8 cellular contexts compared by ENCODE assay signal in genomic region chr3:191330309-191330712, GRCh38. TPM values are rescaled to one million over a fixed set of nuclear protein-coding genes. Genes with fewer than 3 reads are reported as not detected.
DNase-seq lines count a peak whose midpoint lies in the region; ATAC-seq and TF ChIP-seq lines count a peak whose summit lies in the region.

TSS of gene UTS2B (minus strand) at chr3:191330526. CDS start at chr3:191282189, 48,337 bp downstream.

- peaks cover 2% of the 10 kb centered on the region for H3K4me1 ChIP-seq in endodermal cell (ENCODE audit: control insufficient read depth, insufficient read depth, low read length)

- no peaks in the 10 kb centered on the region for H3K27me3 ChIP-seq in endodermal cell (ENCODE audit: control insufficient read depth, insufficient read depth, low read length, poor library complexity, severe bottlenecking)

- H3K4me3 ChIP-seq in endodermal cell (ENCODE audit: low read length) = peak within 1 kb of the TSS; percentile 96

- peaks cover 45% of the 10 kb centered on the region for H3K4me1 Mint-ChIP-seq in endodermal cell

- H3K4me3 Mint-ChIP-seq in endodermal cell = peak within 1 kb of the TSS; percentile 86

- peak within 1 kb of the TSS; percentile 90 for H3K9ac ChIP-seq in endodermal cell (ENCODE audit: extremely low read depth, low read length, poor library complexity, severe bottlenecking)

- TF ChIP-seq CTCF in endodermal cell (conservative IDR thresholded peaks at IDR 0.05) = no peak

- no peaks in the 10 kb centered on the region for H3K36me3 ChIP-seq in endodermal cell (ENCODE audit: control insufficient read depth, insufficient read depth, low read length)

- no peaks in the 10 kb centered on the region for H3K9me3 Mint-ChIP-seq in endodermal cell

- DNase-seq in NCI-H345 treated with DMSO at 0.1 percent for 48 hours (lab: John Stamatoyannopoulos, UW; ENCODE audit: unreplicated experiment) (peak; percentile 9), NCI-H345 (lab: John Stamatoyannopoulos, UW) (no peak), RKO (ENCODE audit: low spot score) (peak; percentile 77), endodermal cell (no peak), mucosa of gallbladder (ENCODE audit: low spot score) (peak; percentile 21), inferior parietal cortex (ENCODE audit: extremely low spot score) (no peak)

- peak within 1 kb of the TSS; percentile 96 for H3K27ac ChIP-seq in endodermal cell (ENCODE audit: low read depth, low read length)

- no peaks in the 10 kb centered on the region for H3K27me3 Mint-ChIP-seq in endodermal cell (ENCODE audit: insufficient read depth)

- 11 to 14% methylated on average over 5 to 7 of the region's 7 CpGs for WGBS in endodermal cell (ENCODE audit: insufficient coverage in 1 of 2, insufficient read length in 1 of 2), 2 experiments

- no peaks in the 10 kb centered on the region for H3K9me3 ChIP-seq in endodermal cell (ENCODE audit: control insufficient read depth, low read length)

- H3K36me3 Mint-ChIP-seq in endodermal cell (ENCODE audit: low read depth) = no peaks in the 10 kb centered on the region

- peak within 1 kb of the TSS; percentile 82 for H3K27ac Mint-ChIP-seq in endodermal cell

- ATAC-seq in HG03378 (IDR thresholded peaks at IDR 0.05; ENCODE audit: unreplicated experiment) (no peak), GM18498 (IDR thresholded peaks at IDR 0.05; ENCODE audit: unreplicated experiment) (no peak)

RNA-seq across cellular contexts. Expression of gene UTS2B, which starts in this region (rescaled TPM):
- under 1 TPM in 1 of 2 donors, not detected in 1; 0.90 TPM for total RNA-seq in endodermal cell
- polyA plus RNA-seq in endodermal cell (2013, experiment 1 of 2) = 0.36 TPM
- not detected for polyA plus RNA-seq in endodermal cell (2013, experiment 2 of 2)
- 2.6 TPM for total RNA-seq in mucosa of gallbladder

Comparison
In these comparisons a context has a peak if more than half of its experiments do, and no peak if none do; other contexts are left out.
1. DNase-seq: peak in NCI-H345 treated with DMSO at 0.1 percent for 48 hours (single experiment), RKO (single experiment) and mucosa of gallbladder (single experiment); none in NCI-H345 (single experiment), endodermal cell (single experiment) and inferior parietal cortex (single experiment).